Comparison of ENCODE assay signal across 19 cellular contexts in genomic region chr3:192651854-192652510, GRCh38.
DNase-seq lines count a peak whose midpoint lies in the region; ATAC-seq and TF ChIP-seq lines count a peak whose summit lies in the region.
"Had no signal": no experiment of that assay in that cellular context is flagged by ENCODE, and none has a peak within 500 bp of the region (broad histone marks: within the 10 kb centered on the region; RNA-seq: fewer than 3 reads in every experiment).

No MANE protein-coding gene starts in this region.

- H3K27ac Mint-ChIP-seq in stimulated activated memory B cell treated with anti-CD40 and anti-IgM and Interleukin-4, amounts not matched to agents 10 μg/mL and 1 μg/mL and 100 μg/mL, for 72 hours, result no peak overlapping the region
- H3K27ac Mint-ChIP-seq: CD4-positive, alpha-beta T cell; HFFc6 had no signal

- TF ChIP-seq CTCF in heart left ventricle (IDR thresholded peaks at IDR 0.05) (no peak), breast epithelium (IDR thresholded peaks at IDR 0.05) (no peak)

- peaks cover 0 to 29% (median 0%) of the 10 kb centered on the region in 12 donors for H3K4me1 ChIP-seq in heart left ventricle
- H3K4me1 ChIP-seq in Karpas-422 (ENCODE audit: low read length), result no peaks in the 10 kb centered on the region
- H3K4me1 ChIP-seq in breast epithelium, result no peaks in the 10 kb centered on the region
- H3K4me1 ChIP-seq: A549, Caco-2 had no signal

- no peak overlapping the region for H3K4me3 Mint-ChIP-seq in stimulated activated memory B cell treated with anti-CD40 and anti-IgM and Interleukin-4, amounts not matched to agents 10 μg/mL and 1 μg/mL and 100 μg/mL, for 72 hours
- H3K4me3 Mint-ChIP-seq: CD4-positive, alpha-beta T cell; HFFc6 had no signal

- no peaks in the 10 kb centered on the region for H3K4me1 Mint-ChIP-seq in stimulated activated memory B cell treated with anti-CD40 and anti-IgM and Interleukin-4, amounts not matched to agents 10 μg/mL and 1 μg/mL and 100 μg/mL, for 72 hours

- no peak overlapping the region for H2AFZ ChIP-seq in Karpas-422 (ENCODE audit: low read length)

- ATAC-seq in Right ventricle myocardium inferior, result peak; percentile 60
- ATAC-seq in heart left ventricle, result peak; percentile 39 to 72 (median 56)
- ATAC-seq in left ventricle myocardium superior, result peak; percentile 61
- no peak for ATAC-seq in stimulated activated memory B cell treated with anti-CD40 and anti-IgM and Interleukin-4, amounts not matched to agents 10 μg/mL and 1 μg/mL and 100 μg/mL, for 72 hours
- ATAC-seq: A549, HCT116 had no signal

- no peaks in the 10 kb centered on the region for H4K20me1 ChIP-seq in Karpas-422 (ENCODE audit: insufficient read depth, low read depth, low read length)

- no peaks in the 10 kb centered on the region for H3K9me3 Mint-ChIP-seq in stimulated activated memory B cell treated with anti-CD40 and anti-IgM and Interleukin-4, amounts not matched to agents 10 μg/mL and 1 μg/mL and 100 μg/mL, for 72 hours
- H3K9me3 Mint-ChIP-seq: CD4-positive, alpha-beta T cell had no signal

- H3K36me3 Mint-ChIP-seq in stimulated activated memory B cell treated with anti-CD40 and anti-IgM and Interleukin-4, amounts not matched to agents 10 μg/mL and 1 μg/mL and 100 μg/mL, for 72 hours, result no peaks in the 10 kb centered on the region

- no peaks in the 10 kb centered on the region for H3K9me3 ChIP-seq in heart left ventricle
- no peaks in the 10 kb centered on the region for H3K9me3 ChIP-seq in Karpas-422 (ENCODE audit: low read length)
- no peaks in the 10 kb centered on the region for H3K9me3 ChIP-seq in breast epithelium
- H3K9me3 ChIP-seq: A549, Caco-2 had no signal

- H3K9me2 ChIP-seq in Karpas-422 (replicated peaks; ENCODE audit: insufficient read depth, low read length), result no peaks in the 10 kb centered on the region

- 41 to 48% (median 44%) methylated on average over 5 of the region's 5 CpGs for WGBS in heart left ventricle, 4 donors

- H3K4me3 ChIP-seq in heart left ventricle (no peak overlapping the region), Karpas-422 (ENCODE audit: low read length) (no peak overlapping the region), breast epithelium (no peak overlapping the region)
- H3K4me3 ChIP-seq: A549 had no signal

- H3K79me2 ChIP-seq in Karpas-422 (ENCODE audit: low read length), result no peaks in the 10 kb centered on the region

- DNase-seq in Right ventricle myocardium inferior (ENCODE audit: missing footprints), result no peak
- no peak for DNase-seq in cardiac septum (ENCODE audit: low spot score)
- DNase-seq in heart left ventricle, result no peak
- no peak for DNase-seq in left ventricle myocardium superior
- DNase-seq in NCI-H1417 (lab: John Stamatoyannopoulos, UW), result no peak
- DNase-seq in Karpas-422, result no peak
- no peak for DNase-seq in breast epithelium (ENCODE audit: low spot score in 2 of 2)
- DNase-seq: AML-193; Caco-2; CD4-positive, alpha-beta T cell; GDM1; GOT3; H7; HFFc6 had no signal

- H3K27ac ChIP-seq in heart left ventricle, result peak overlapping the region; percentile 3 to 82 (median 63)
- no peak overlapping the region for H3K27ac ChIP-seq in Karpas-422 (ENCODE audit: low read length)
- no peak overlapping the region for H3K27ac ChIP-seq in breast epithelium
- H3K27ac ChIP-seq: 22Rv1, A549, C4-2B had no signal

- no peak overlapping the region for H3K4me2 ChIP-seq in Karpas-422 (ENCODE audit: low read depth, low read length, poor library complexity, severe bottlenecking)
- H3K4me2 ChIP-seq: A549 had no signal

- H3K36me3 ChIP-seq in heart left ventricle (no peaks in the 10 kb centered on the region), Karpas-422 (ENCODE audit: insufficient read depth, low read length) (no peaks in the 10 kb centered on the region), breast epithelium (no peaks in the 10 kb centered on the region)

- intact Hi-C loops in Right ventricle myocardium inferior (cut with DNase I), result loop anchor here (5.0 kb wide), 1 partner anchor 75 kb away; the partner anchor contains the start of gene FGF12
- intact Hi-C loops in cardiac septum (cut with DNase I), result no loop called here
- intact Hi-C loops in heart left ventricle (cut with DNase I), result loop anchor here in 1 of 10 donors (10.0 kb wide), 1 partner anchor 463 kb away; no protein-coding TSS in a partner anchor
- intact Hi-C loops in left ventricle myocardium superior (cut with micrococcal nuclease), result no loop called here
- intact Hi-C loops in breast epithelium (cut with DNase I; ENCODE audit: low total_unique reads), result no loop called here

- no peak overlapping the region for H3K9ac ChIP-seq in Karpas-422 (ENCODE audit: low read length)

- TF ChIP-seq POLR2A in heart left ventricle (IDR thresholded peaks at IDR 0.05) (no peak), breast epithelium (IDR thresholded peaks at IDR 0.05) (no peak)

- no peaks in the 10 kb centered on the region for H3K27me3 Mint-ChIP-seq in stimulated activated memory B cell treated with anti-CD40 and anti-IgM and Interleukin-4, amounts not matched to agents 10 μg/mL and 1 μg/mL and 100 μg/mL, for 72 hours
- H3K27me3 Mint-ChIP-seq: CD4-positive, alpha-beta T cell had no signal

- no peaks in the 10 kb centered on the region for H3K27me3 ChIP-seq in heart left ventricle
- no peaks in the 10 kb centered on the region for H3K27me3 ChIP-seq in Karpas-422 (ENCODE audit: low read length)
- no peaks in the 10 kb centered on the region for H3K27me3 ChIP-seq in breast epithelium

Comparison
In these comparisons a context has a peak if more than half of its experiments do, and no peak if none do; other contexts are left out.
1. H3K27ac ChIP-seq: peak in heart left ventricle (12 of 12); none in Karpas-422 (single experiment) and breast epithelium (0 of 2).